8 cellular contexts compared by ENCODE assay signal in genomic region chr1:42956739-42957138, GRCh38. TPM values are rescaled to one million over a fixed set of nuclear protein-coding genes. Genes with fewer than 3 reads are reported as not detected.
DNase-seq lines count a peak whose midpoint lies in the region; ATAC-seq and TF ChIP-seq lines count a peak whose summit lies in the region.

No MANE protein-coding gene starts in this region.

- no peak overlapping the region for H3K18ac ChIP-seq in mesenchymal stem cell (ENCODE audit: low read depth in 1 of 2, low read length in 2 of 2)

- TF ChIP-seq CTCF in heart right ventricle (IDR thresholded peaks at IDR 0.05) (no peak), ascending aorta (IDR thresholded peaks at IDR 0.05) (no peak)

- H3K23ac ChIP-seq in mesenchymal stem cell (ENCODE audit: low read length in 2 of 2) = no peak overlapping the region

- H3K9ac ChIP-seq in mesenchymal stem cell (ENCODE audit: low read length) = no peak overlapping the region

- peaks cover 0 to 10% (median 0%) of the 10 kb centered on the region in 9 donors for H3K36me3 ChIP-seq in heart right ventricle
- no peaks in the 10 kb centered on the region for H3K36me3 ChIP-seq in ascending aorta
- peaks cover 0 to 17% of the 10 kb centered on the region in 2 experiments for H3K36me3 ChIP-seq in mesenchymal stem cell (ENCODE audit: control insufficient read depth in 1 of 2, insufficient read depth in 2 of 2, low read depth in 1 of 2, low read length in 2 of 2)
- no peaks in the 10 kb centered on the region for H3K36me3 ChIP-seq in urinary bladder (ENCODE audit: insufficient read depth)

- intact Hi-C loops in heart right ventricle (cut with DNase I) (no loop called here), left ventricle myocardium superior (cut with micrococcal nuclease) (no loop called here), ascending aorta (cut with DNase I) (loop anchor here (10.0 kb wide), 1 partner anchor 1462 kb away; no protein-coding TSS in a partner anchor), left colon (cut with DNase I, micrococcal nuclease) (no loop called here)

- no peak overlapping the region for H3K4ac ChIP-seq in mesenchymal stem cell (ENCODE audit: low read depth in 1 of 2, low read length in 2 of 2)

- peak overlapping the region in 8 of 10 donors; percentile 68 to 86 (median 78) for H3K4me3 ChIP-seq in heart right ventricle
- peak overlapping the region in 1 of 2 donors; percentile 96 for H3K4me3 ChIP-seq in ascending aorta
- H3K4me3 ChIP-seq in mesenchymal stem cell (ENCODE audit: insufficient read depth in 1 of 2, low read depth in 1 of 2, low read length in 2 of 2) = peak overlapping the region; percentile 91 to 96
- peak overlapping the region; percentile 69 for H3K4me3 ChIP-seq in urinary bladder (ENCODE audit: low read depth, low read length)

- H3K27ac ChIP-seq in heart right ventricle (peak overlapping the region in 5 of 10 donors; percentile 78 to 89 (median 85)), ascending aorta (peak overlapping the region; percentile 93 to 97), mesenchymal stem cell (ENCODE audit: low read length, poor library complexity, severe bottlenecking) (peak overlapping the region; percentile 61), urinary bladder (ENCODE audit: low read depth) (no peak overlapping the region)

- peak overlapping the region; percentile 51 for H3K4me2 ChIP-seq in mesenchymal stem cell (ENCODE audit: low read length, poor library complexity, severe bottlenecking)

- no peak overlapping the region for H2BK120ac ChIP-seq in mesenchymal stem cell (ENCODE audit: low read depth, low read length)

- no peak for ATAC-seq in heart right ventricle
- no peak for ATAC-seq in left ventricle myocardium superior
- ATAC-seq in GM21737 (IDR thresholded peaks at IDR 0.05; ENCODE audit: unreplicated experiment) = no peak
- ATAC-seq in left colon = no peak

- H3K9me3 ChIP-seq in heart right ventricle (no peaks in the 10 kb centered on the region), ascending aorta (no peaks in the 10 kb centered on the region), mesenchymal stem cell (ENCODE audit: control insufficient read depth, low read length) (no peaks in the 10 kb centered on the region)

- no peak overlapping the region for H2BK15ac ChIP-seq in mesenchymal stem cell (ENCODE audit: low read depth, poor library complexity, severe bottlenecking)

- H2BK12ac ChIP-seq in mesenchymal stem cell (ENCODE audit: low read length in 2 of 2) = no peak overlapping the region

- no peak overlapping the region for H3K14ac ChIP-seq in mesenchymal stem cell (ENCODE audit: low read length in 2 of 2)

- 59 to 70% methylated on average over 3 of the region's 3 CpGs for WGBS in heart right ventricle, 2 donors
- 29% methylated on average over 1 of the region's 3 CpGs for whole genome bisulfite sequencing in mesenchymal stem cell
- 74% methylated on average over 3 of the region's 3 CpGs for WGBS in urinary bladder

- H4K8ac ChIP-seq in mesenchymal stem cell (ENCODE audit: low read length) = no peak overlapping the region

- H3K4me1 ChIP-seq in heart right ventricle = peaks cover 15 to 62% (median 32%) of the 10 kb centered on the region in 9 donors
- peaks cover 4 to 24% of the 10 kb centered on the region in 2 donors for H3K4me1 ChIP-seq in ascending aorta
- H3K4me1 ChIP-seq in mesenchymal stem cell (ENCODE audit: control insufficient read depth, insufficient read depth, low read depth, low read length) = peaks cover 38% of the 10 kb centered on the region
- H3K4me1 ChIP-seq in urinary bladder (ENCODE audit: insufficient read depth) = peaks cover 2% of the 10 kb centered on the region

- peaks cover 5% of the 10 kb centered on the region for H3K79me1 ChIP-seq in mesenchymal stem cell (replicated peaks; ENCODE audit: low read length, poor library complexity, severe bottlenecking)

- H3K27me3 ChIP-seq in heart right ventricle = peaks cover 0 to 25% (median 0%) of the 10 kb centered on the region in 7 donors
- H3K27me3 ChIP-seq in ascending aorta = no peaks in the 10 kb centered on the region
- peaks cover 0 to 4% of the 10 kb centered on the region in 2 experiments for H3K27me3 ChIP-seq in mesenchymal stem cell (ENCODE audit: control insufficient read depth in 1 of 2, insufficient read depth in 1 of 2, low read length in 2 of 2)

- H2AFZ ChIP-seq in mesenchymal stem cell (ENCODE audit: low read depth, low read length) = no peak overlapping the region

- no peak overlapping the region for H2AK5ac ChIP-seq in mesenchymal stem cell (ENCODE audit: low read length, severe bottlenecking)

- no peak overlapping the region for H4K91ac ChIP-seq in mesenchymal stem cell (ENCODE audit: low read length)

- DNase-seq in heart right ventricle (no peak), left ventricle myocardium superior (no peak), ascending aorta (ENCODE audit: low spot score in 2 of 2) (no peak), mesenchymal stem cell (no peak), NCI-H1092 treated with DMSO at 0.1 percent for 48 hours (lab: John Stamatoyannopoulos, UW) (no peak), left colon (no peak)

- H2BK5ac ChIP-seq in mesenchymal stem cell (ENCODE audit: low read depth, low read length, poor library complexity, severe bottlenecking) = no peak overlapping the region

RNA-seq across cellular contexts. Expression of gene SLC2A1, which starts 1.9 kb away (rescaled TPM):
- 10 to 100 TPM in 9 of 10 donors, 1 to 10 TPM in 1; 8.2 to 63.7 (median 28.9) TPM for total RNA-seq in heart right ventricle
- polyA plus RNA-seq in heart right ventricle = 10 to 100 TPM in 1 of 2 donors, 1 to 10 TPM in 1; 6.7 to 98.7 TPM
- total RNA-seq in left ventricle myocardium superior = 38.5 TPM
- 15.5 TPM for total RNA-seq in ascending aorta
- 64.6 TPM for polyA plus RNA-seq in mesenchymal stem cell (2013, experiment 1 of 2)
- 64.8 TPM for polyA plus RNA-seq in mesenchymal stem cell (2013, experiment 2 of 2)
- total RNA-seq in urinary bladder = 78.5 TPM
- polyA plus RNA-seq in urinary bladder = 56.1 TPM
- total RNA-seq in left colon = 10 to 100 TPM; 59.0 to 82.7 TPM
